ENCODE assay signal across 1 cellular context in genomic region chr12:107086314-107086713, GRCh38.
TF ChIP-seq lines count a peak whose summit lies in the region.

No MANE protein-coding gene starts in this region.

TF ChIP-seq in GM23338, 12 proteins besides CTCF, POLR2A, EP300 and RAD21 (continued from another document):
- no peak for TF ChIP-seq ZNF114 (CRISPR knock-in tag; IDR thresholded peaks at IDR 0.05)
- TF ChIP-seq ETS1 (IDR thresholded peaks at IDR 0.05): no peak
- TF ChIP-seq CREB1 (CRISPR knock-in tag; IDR thresholded peaks at IDR 0.05; ENCODE audit: low read depth): no peak
- no peak for TF ChIP-seq EZH2 (IDR thresholded peaks at IDR 0.05; ENCODE audit: low read depth, unreplicated experiment)
- TF ChIP-seq REST (IDR thresholded peaks at IDR 0.05; ENCODE audit: unreplicated experiment): no peak
- no peak for TF ChIP-seq POLR2AphosphoS5 (IDR thresholded peaks at IDR 0.05; ENCODE audit: low read depth)
- no peak for TF ChIP-seq ZNF331 (CRISPR knock-in tag; IDR thresholded peaks at IDR 0.05; ENCODE audit: low read depth)
